Comparison of ENCODE assay signal across 16 cellular contexts in genomic region chr5:67281874-67282273, GRCh38.
DNase-seq lines count a peak whose midpoint lies in the region; ATAC-seq and TF ChIP-seq lines count a peak whose summit lies in the region.
"Had no signal": no experiment of that assay in that cellular context is flagged by ENCODE, and none has a peak within 500 bp of the region (broad histone marks: within the 10 kb centered on the region; RNA-seq: fewer than 3 reads in every experiment).

No MANE protein-coding gene starts in this region.

- H3K27me3 Mint-ChIP-seq in central memory CD8-positive, alpha-beta T cell, result no peaks in the 10 kb centered on the region

- H3K27ac ChIP-seq in angular gyrus (ENCODE audit: low read depth, low read length) (peak overlapping the region; percentile 98), layer of hippocampus (ENCODE audit: low read depth, low read length) (peak overlapping the region; percentile 97), tibial nerve (peak overlapping the region; percentile 58 to 92 (median 74))
- H3K27ac ChIP-seq: GM23248 had no signal

- TF ChIP-seq EP300 in tibial nerve (IDR thresholded peaks at IDR 0.05), result no peak

- H3K4me3 ChIP-seq in tibial nerve, result no peak overlapping the region
- H3K4me3 ChIP-seq: GM23248 had no signal

- no peak for ATAC-seq in central memory CD8-positive, alpha-beta T cell (replicated peaks; ENCODE audit: extremely low read depth, poor library complexity, severe bottlenecking)
- ATAC-seq in GM21390 (IDR thresholded peaks at IDR 0.05; ENCODE audit: unreplicated experiment), result no peak

- H3K36me3 ChIP-seq in tibial nerve, result peaks cover 0 to 5% (median 0%) of the 10 kb centered on the region in 3 donors

- TF ChIP-seq CTCF in tibial nerve (IDR thresholded peaks at IDR 0.05), result no peak

- H3K27ac Mint-ChIP-seq in central memory CD8-positive, alpha-beta T cell (ENCODE audit: low read depth), result peak overlapping the region; percentile 10
- H3K27ac Mint-ChIP-seq: CD4-positive, alpha-beta memory T cell had no signal

- H3K27me3 ChIP-seq in layer of hippocampus (ENCODE audit: control insufficient read depth, insufficient read depth, low read length) (no peaks in the 10 kb centered on the region), tibial nerve (no peaks in the 10 kb centered on the region)

- H3K9me3 Mint-ChIP-seq in central memory CD8-positive, alpha-beta T cell, result peaks cover 7% of the 10 kb centered on the region

- no peak for TF ChIP-seq POLR2A in tibial nerve (IDR thresholded peaks at IDR 0.05)

- H3K4me3 Mint-ChIP-seq in central memory CD8-positive, alpha-beta T cell, result no peak overlapping the region
- H3K4me3 Mint-ChIP-seq: CD4-positive, alpha-beta memory T cell had no signal

- H3K36me3 Mint-ChIP-seq in central memory CD8-positive, alpha-beta T cell (ENCODE audit: insufficient read depth), result no peaks in the 10 kb centered on the region

- 74 to 80% methylated on average over 2 of the region's 2 CpGs for WGBS in tibial nerve, 2 donors

- no peaks in the 10 kb centered on the region for H3K4me1 Mint-ChIP-seq in central memory CD8-positive, alpha-beta T cell
- H3K4me1 Mint-ChIP-seq: CD4-positive, alpha-beta memory T cell had no signal

- DNase-seq in central memory CD8-positive, alpha-beta T cell (ENCODE audit: low spot score in 2 of 2), result no peak
- no peak for DNase-seq in tibial nerve (ENCODE audit: low spot score in 2 of 2)
- DNase-seq in activated CD4-positive, alpha-beta T cell treated with anti-CD3 and anti-CD28 coated beads for 4 hours, result no peak
- no peak for DNase-seq in D341Med (ENCODE audit: low spot score)
- DNase-seq: C1 segment of cervical spinal cord; Calu3; CD4-positive, alpha-beta memory T cell; COR-L47; DMS153; DND-41; GM23248; H7; HCEC 1CT had no signal

- peaks cover 0 to 44% (median 13%) of the 10 kb centered on the region in 4 donors for H3K4me1 ChIP-seq in tibial nerve

- peaks cover 0 to 19% (median 2%) of the 10 kb centered on the region in 4 donors for H3K9me3 ChIP-seq in tibial nerve
